21 cellular contexts compared by ENCODE assay signal in genomic region chr10:95706573-95706972, GRCh38.
"Had no signal": no experiment of that assay in that cellular context is flagged by ENCODE, and none has a peak within 500 bp of the region (broad histone marks: within the 10 kb centered on the region; RNA-seq: fewer than 3 reads in every experiment).

No MANE protein-coding gene starts in this region.

- ATAC-seq: K562 had no signal

- H3K9me3 Mint-ChIP-seq: IgD-negative memory B cell had no signal

- H3K27ac ChIP-seq: HL-60, KMS-11, RWPE1 had no signal

- H3K4me2 ChIP-seq: KMS-11, SK-N-SH had no signal

- H3K27ac Mint-ChIP-seq: IgD-negative memory B cell had no signal

- H3K9ac ChIP-seq: KMS-11, SK-N-SH had no signal

- H3K27me3 Mint-ChIP-seq: IgD-negative memory B cell had no signal

- H3K4me3 ChIP-seq: K562 had no signal

- H3K9me3 ChIP-seq: SK-N-SH had no signal

- DNase-seq: Kasumi-1, MM.1S, NCI-H1092 treated with DMSO at 0.1 percent for 48 hours, NCI-H1436, NCI-H187, NCI-H2029, NCI-H2081 treated with DMSO at 0.1 percent for 48 hours, NCI-H2171, NCI-H226, NCI-H446, NCI-H510A, NCI-H524 treated with DMSO at 0.1 percent for 48 hours, NCI-H69, NCI-H774, SHP77, SK-N-SH had no signal
